ENCODE assay signal across 8 cellular contexts in genomic region chr3:72887378-72887722, GRCh38. TPM values are rescaled to one million over a fixed set of nuclear protein-coding genes. Genes with fewer than 3 reads are reported as not detected.
DNase-seq lines count a peak whose midpoint lies in the region; ATAC-seq and TF ChIP-seq lines count a peak whose summit lies in the region.

No MANE protein-coding gene starts in this region.

- H3K9me3 Mint-ChIP-seq in activated CD8-positive, alpha-beta memory T cell treated with anti-CD3 and anti-CD28 coated beads, Interleukin-2, amount 10 ng/mL, durations not matched to agents 7 days and 5 days (ENCODE audit: low read depth) = peaks cover 6% of the 10 kb centered on the region

- peak overlapping the region; percentile 83 for H3K4me3 ChIP-seq in adipocyte (ENCODE audit: low read length)
- peak overlapping the region; percentile 56 to 61 for H3K4me3 ChIP-seq in tibial artery

- H3K27ac Mint-ChIP-seq in activated CD8-positive, alpha-beta memory T cell treated with anti-CD3 and anti-CD28 coated beads, Interleukin-2, amount 10 ng/mL, durations not matched to agents 7 days and 5 days = no peak overlapping the region

- H3K9me3 ChIP-seq in adipocyte (ENCODE audit: control insufficient read depth, low read length) (peaks cover 5% of the 10 kb centered on the region), tibial artery (no peaks in the 10 kb centered on the region)

- TF ChIP-seq CTCF in tibial artery (IDR thresholded peaks at IDR 0.05) = no peak
- no peak for TF ChIP-seq CTCF in RWPE1 (conservative IDR thresholded peaks at IDR 0.05; ENCODE audit: low read depth)

- peak overlapping the region; percentile 55 for H3K9ac ChIP-seq in adipocyte (ENCODE audit: low read length)

- H3K27ac ChIP-seq in tibial artery (peak overlapping the region; percentile 16 to 74), RWPE1 (no peak overlapping the region)

- ATAC-seq in activated CD8-positive, alpha-beta memory T cell treated with anti-CD3 and anti-CD28 coated beads, Interleukin-2, amount 10 ng/mL, durations not matched to agents 7 days and 5 days = no peak
- ATAC-seq in GM19023 (IDR thresholded peaks at IDR 0.05; ENCODE audit: unreplicated experiment) = no peak

- H3K27me3 ChIP-seq in adipocyte (replicated peaks; ENCODE audit: control insufficient read depth, insufficient read depth, low read length) (no peaks in the 10 kb centered on the region), tibial artery (no peaks in the 10 kb centered on the region)

- H3K36me3 Mint-ChIP-seq in activated CD8-positive, alpha-beta memory T cell treated with anti-CD3 and anti-CD28 coated beads, Interleukin-2, amount 10 ng/mL, durations not matched to agents 7 days and 5 days = peaks cover 2% of the 10 kb centered on the region

- H3K4me1 ChIP-seq in adipocyte (ENCODE audit: control insufficient read depth, insufficient read depth, low read length) (peaks cover 44% of the 10 kb centered on the region), tibial artery (peaks cover 0 to 50% (median 9%) of the 10 kb centered on the region in 4 donors)

- no peak for DNase-seq in activated CD8-positive, alpha-beta memory T cell treated with anti-CD3 and anti-CD28 coated beads, Interleukin-2, amount 10 ng/mL, durations not matched to agents 7 days and 5 days
- no peak for DNase-seq in activated CD8-positive, alpha-beta memory T cell treated with anti-CD3 and anti-CD28 coated beads for 24 hours
- DNase-seq in adipocyte (ENCODE audit: low read depth) = peak; percentile 60
- peak; percentile 45 for DNase-seq in left kidney (ENCODE audit: low read depth, low spot score)
- DNase-seq in tibial artery = no peak
- DNase-seq in RWPE1 (ENCODE audit: low spot score) = no peak
- DNase-seq in kidney glomerular epithelial cell (lab: John Stamatoyannopoulos, UW) = no peak

- H3K36me3 ChIP-seq in adipocyte (ENCODE audit: control insufficient read depth, insufficient read depth, low read length, severe bottlenecking) (no peaks in the 10 kb centered on the region), tibial artery (no peaks in the 10 kb centered on the region)

- peaks cover 81% of the 10 kb centered on the region for H3K27me3 Mint-ChIP-seq in activated CD8-positive, alpha-beta memory T cell treated with anti-CD3 and anti-CD28 coated beads, Interleukin-2, amount 10 ng/mL, durations not matched to agents 7 days and 5 days

- H3K4me3 Mint-ChIP-seq in activated CD8-positive, alpha-beta memory T cell treated with anti-CD3 and anti-CD28 coated beads, Interleukin-2, amount 10 ng/mL, durations not matched to agents 7 days and 5 days = peak overlapping the region; percentile 67

- POLR2A ChIA-PET in RWPE1 (lab: Yijun Ruan, JAX; ENCODE audit: low non-redundant PET) = no interaction called here

- H3K4me1 Mint-ChIP-seq in activated CD8-positive, alpha-beta memory T cell treated with anti-CD3 and anti-CD28 coated beads, Interleukin-2, amount 10 ng/mL, durations not matched to agents 7 days and 5 days = peaks cover 14% of the 10 kb centered on the region

- intact Hi-C loops in tibial artery (cut with DNase I; ENCODE audit: low total_unique reads) = loop anchor here (5.0 kb wide), 1 partner anchor 40 kb away; the partner anchor contains the start of gene SHQ1

- CTCF ChIA-PET in activated CD8-positive, alpha-beta memory T cell treated with anti-CD3 and anti-CD28 coated beads, Interleukin-2, amount 10 ng/mL, durations not matched to agents 7 days and 5 days (lab: Charles Lee) = interaction anchor here (1.1 kb wide), 1 partner anchor 36 kb away, joined by 3 read pairs; no protein-coding TSS in a partner anchor
- CTCF ChIA-PET in RWPE1 (lab: Yijun Ruan, JAX) = no interaction called here

RNA-seq across cellular contexts. Expression of gene GXYLT2, which starts 0.5 kb away (rescaled TPM):
- total RNA-seq in activated CD8-positive, alpha-beta memory T cell treated with anti-CD3 and anti-CD28 coated beads, Interleukin-2, amount 10 ng/mL, durations not matched to agents 7 days and 5 days = not detected

RNA-seq across cellular contexts. Expression of gene SHQ1, which starts 39.1 kb away (rescaled TPM):
- 10 to 100 TPM; 27.4 to 30.7 TPM for total RNA-seq in activated CD8-positive, alpha-beta memory T cell treated with anti-CD3 and anti-CD28 coated beads, Interleukin-2, amount 10 ng/mL, durations not matched to agents 7 days and 5 days

Comparison
In these comparisons a context has a peak if more than half of its experiments do, and no peak if none do; other contexts are left out.
1. DNase-seq: peak in adipocyte (single experiment) and left kidney (single experiment); none in activated CD8-positive, alpha-beta memory T cell treated with anti-CD3 and anti-CD28 coated beads, Interleukin-2, amount 10 ng/mL, durations not matched to agents 7 days and 5 days (single experiment), activated CD8-positive, alpha-beta memory T cell treated with anti-CD3 and anti-CD28 coated beads for 24 hours (single experiment), tibial artery (0 of 2), RWPE1 (single experiment) and kidney glomerular epithelial cell (single experiment).